Comparison of ENCODE assay signal across 15 cellular contexts in the genomic region with DNA sequence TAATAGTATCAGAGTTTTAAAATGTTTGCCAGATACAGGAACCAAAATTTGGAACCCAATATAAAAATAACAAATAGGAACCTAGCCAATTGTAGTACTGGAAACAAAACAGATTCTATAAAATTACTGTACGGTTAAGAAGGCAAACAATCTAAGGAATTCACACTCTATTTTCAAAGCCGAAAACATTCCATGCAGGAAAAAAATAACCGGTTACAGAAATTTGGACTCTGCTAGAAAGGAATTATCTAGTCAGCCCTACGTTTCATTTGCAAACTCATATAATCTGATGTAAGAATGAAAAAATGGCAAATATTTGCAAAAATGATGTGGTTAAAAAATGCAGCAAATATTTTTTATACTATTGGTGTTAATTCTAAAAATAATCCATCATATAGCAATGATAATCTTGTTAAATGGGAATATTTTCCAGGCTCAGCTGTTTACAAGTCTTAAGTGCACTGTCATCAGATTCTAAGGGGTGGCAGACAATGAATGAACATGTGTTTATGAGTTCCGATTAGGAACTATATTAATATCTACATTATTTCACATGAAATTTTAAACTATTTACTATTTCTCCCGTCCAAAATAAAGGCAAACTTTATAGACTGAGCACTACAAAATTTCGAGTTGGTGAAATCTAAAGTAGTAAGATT.
"Had no signal": no experiment of that assay in that cellular context is flagged by ENCODE, and none has a peak within 500 bp of the region (broad histone marks: within the 10 kb centered on the region; RNA-seq: fewer than 3 reads in every experiment).

No MANE protein-coding gene starts in this region.

- ATAC-seq: activated CD8-positive, alpha-beta T cell treated with anti-CD3 and anti-CD28 coated beads, Interleukin-2, amount 10 ng/mL, durations not matched to agents 7 days and 5 days; activated naive CD8-positive, alpha-beta T cell treated with anti-CD3 and anti-CD28 coated beads, Interleukin-2, amount 50 U/mL, for 24 hours; naive thymus-derived CD8-positive, alpha-beta T cell; sciatic nerve had no signal

- H3K4me1 ChIP-seq: prostate gland had no signal

- DNase-seq: activated CD4-positive, alpha-beta T cell treated with anti-CD3 and anti-CD28 coated beads for 48 hours; activated CD8-positive, alpha-beta memory T cell treated with anti-CD3 and anti-CD28 coated beads, Interleukin-2, amount 50 U/mL, for 48 hours; activated CD8-positive, alpha-beta T cell treated with anti-CD3 and anti-CD28 coated beads, Interleukin-2, amount 10 ng/mL, durations not matched to agents 7 days and 5 days; activated naive CD4-positive, alpha-beta T cell treated with Interleukin-2 at 50 U/mL for 16 hours; activated naive CD8-positive, alpha-beta T cell treated with anti-CD3 and anti-CD28 coated beads, Interleukin-2, amount 50 U/mL, for 24 hours; effector CD8-positive, alpha-beta T cell; glutamatergic neuron; immature natural killer cell; naive thymus-derived CD8-positive, alpha-beta T cell; stimulated activated CD4-positive, alpha-beta T cell treated with anti-CD3 and anti-CD28 coated beads, Interleukin-2, amount 100 ng/mL, for 48 hours had no signal

- H3K27me3 ChIP-seq: neutrophil had no signal

- H3K4me3 ChIP-seq: coronary artery, prostate gland, thoracic aorta had no signal

- H3K9me3 ChIP-seq: neutrophil, prostate gland, thoracic aorta had no signal

- H3K36me3 ChIP-seq: neutrophil, prostate gland, thoracic aorta had no signal

- H3K27ac ChIP-seq: coronary artery, neutrophil, prostate gland, thoracic aorta had no signal
